In the genomic region with DNA sequence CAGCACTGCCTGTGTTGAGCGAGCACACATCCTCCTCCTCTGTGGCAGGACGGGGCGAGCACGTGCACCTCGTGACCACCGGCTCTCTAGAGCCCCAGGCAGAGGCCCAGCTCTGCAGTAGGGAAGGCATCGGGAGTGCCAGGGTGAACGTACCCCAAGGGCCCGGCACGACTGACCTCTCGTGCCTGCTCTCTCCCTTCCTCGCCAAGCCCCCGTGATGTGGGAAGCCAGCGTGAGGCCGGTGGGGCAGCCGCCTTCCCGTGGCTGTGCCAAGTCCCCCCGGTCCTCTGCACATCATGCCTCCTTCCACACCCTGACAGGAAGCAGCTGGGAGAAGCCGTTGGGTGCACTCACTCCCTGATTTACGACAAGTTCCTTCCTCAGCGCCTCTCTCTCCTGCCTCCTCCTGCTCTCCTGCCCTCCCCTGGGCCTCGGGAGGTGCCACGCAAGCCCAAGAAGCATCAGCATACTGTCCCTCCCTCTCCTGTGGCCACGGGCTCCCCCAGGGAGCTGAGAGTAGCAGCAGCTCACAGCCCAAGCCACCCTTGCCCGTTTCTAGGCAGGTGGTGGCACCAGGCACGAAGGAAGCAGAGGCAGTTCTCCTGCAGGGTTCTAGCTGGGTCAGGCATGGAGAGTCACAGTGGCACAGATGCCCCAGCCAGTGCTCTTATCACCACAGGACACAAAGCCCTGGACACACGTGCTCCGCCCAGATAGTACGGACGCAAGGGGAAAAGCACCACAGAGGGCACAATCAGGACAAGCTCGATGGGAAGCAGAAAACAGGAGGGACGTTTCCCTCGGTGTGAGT, we compare ENCODE assay signal across 8 cellular contexts. TPM values are rescaled to one million over a fixed set of nuclear protein-coding genes. Genes with fewer than 3 reads are reported as not detected.
DNase-seq lines count a peak whose midpoint lies in the region; ATAC-seq and TF ChIP-seq lines count a peak whose summit lies in the region.

No MANE protein-coding gene starts in this region.

- no peak overlapping the region for H3K4me2 ChIP-seq in skeletal muscle satellite cell (ENCODE audit: low read length)

- H3K9ac ChIP-seq in skeletal muscle satellite cell (ENCODE audit: low read depth, low read length): peak overlapping the region; percentile 5

- DNase-seq in H7 (peak; percentile 61), Peyer's patch (peak in 2 of 3 donors; percentile 25 to 63), foreskin melanocyte (peak; percentile 76), HK-2 (ENCODE audit: unreplicated experiment) (no peak), middle frontal gyrus (ENCODE audit: extremely low spot score, low spot score) (no peak)

- ATAC-seq in HG03097 (IDR thresholded peaks at IDR 0.05; ENCODE audit: low FRiP score, unreplicated experiment) (no peak), HG02870 (IDR thresholded peaks at IDR 0.05; ENCODE audit: unreplicated experiment) (no peak)

- H3K4me1 ChIP-seq in Peyer's patch (peaks cover 0 to 19% (median 2%) of the 10 kb centered on the region in 4 donors), skeletal muscle satellite cell (ENCODE audit: control insufficient read depth, insufficient read depth, low read length) (peaks cover 26% of the 10 kb centered on the region)

- H3K36me3 ChIP-seq in H7 (replicated peaks; ENCODE audit: control insufficient read depth, insufficient read depth, low read length): peaks cover 9% of the 10 kb centered on the region
- peaks cover 0 to 13% (median 0%) of the 10 kb centered on the region in 3 donors for H3K36me3 ChIP-seq in Peyer's patch
- H3K36me3 ChIP-seq in skeletal muscle satellite cell (ENCODE audit: insufficient read depth, low read length): peaks cover 15% of the 10 kb centered on the region

- no peaks in the 10 kb centered on the region for H3K27me3 ChIP-seq in H7 (ENCODE audit: control insufficient read depth, insufficient read depth, low read length)
- H3K27me3 ChIP-seq in Peyer's patch: no peaks in the 10 kb centered on the region
- H3K27me3 ChIP-seq in skeletal muscle satellite cell (ENCODE audit: control insufficient read depth, insufficient read depth, low read length): no peaks in the 10 kb centered on the region

- H3K4me3 ChIP-seq in H7 (ENCODE audit: insufficient read depth, low read depth, low read length) (no peak overlapping the region), Peyer's patch (no peak overlapping the region), skeletal muscle satellite cell (ENCODE audit: low read length) (no peak overlapping the region)

- TF ChIP-seq CTCF in Peyer's patch (IDR thresholded peaks at IDR 0.05): no peak

- H3K9me3 ChIP-seq in Peyer's patch (no peaks in the 10 kb centered on the region), skeletal muscle satellite cell (replicated peaks; ENCODE audit: low read length) (no peaks in the 10 kb centered on the region)

- H3K27ac ChIP-seq in Peyer's patch: peak overlapping the region in 3 of 4 donors; percentile 45 to 60 (median 52)

- TF ChIP-seq POLR2A in Peyer's patch (IDR thresholded peaks at IDR 0.05): no peak

RNA-seq across cellular contexts. Expression of a gene that starts 47.0 kb away (rescaled TPM):
- total RNA-seq in H7 (2014; rRNA removed; shearing (Covaris generic)): 0.07 TPM in 1 of 2 replicates, not detected in the other
- under 1 TPM in 1 of 4 donors, not detected in 3; 0.67 TPM for total RNA-seq in Peyer's patch
- total RNA-seq in skeletal muscle satellite cell (2012; rRNA removed): under 0.01 TPM in 1 of 2 replicates, not detected in the other

Comparison
In these comparisons a context has a peak if more than half of its experiments do, and no peak if none do; other contexts are left out.
1. DNase-seq: peak in H7 (single experiment), Peyer's patch (2 of 3) and foreskin melanocyte (single experiment); none in HK-2 (single experiment) and middle frontal gyrus (single experiment).